9 cellular contexts compared by ENCODE assay signal in genomic region chrX:154401045-154401799, GRCh38. TPM values are rescaled to one million over a fixed set of nuclear protein-coding genes. Genes with fewer than 3 reads are reported as not detected.
DNase-seq lines count a peak whose midpoint lies in the region; ATAC-seq, FAIRE-seq and TF ChIP-seq lines count a peak whose summit lies in the region.
"Had no signal": no experiment of that assay in that cellular context is flagged by ENCODE, and none has a peak within 500 bp of the region (broad histone marks: within the 10 kb centered on the region; RNA-seq: fewer than 3 reads in every experiment).

No MANE protein-coding gene starts in this region.

- H3K9ac ChIP-seq in HepG2 (ENCODE audit: insufficient read depth, low read depth, low read length), result no peak overlapping the region

- TF ChIP-seq CTCF in HEK293 (tag by site-specific recombination; IDR thresholded peaks at IDR 0.05) (no peak), HepG2 (CRISPR knock-in tag; IDR thresholded peaks at IDR 0.05) (no peak)

- no peaks in the 10 kb centered on the region for H3K27me3 ChIP-seq in CD8-positive, alpha-beta memory T cell (ENCODE audit: insufficient read depth, low read length, poor library complexity, severe bottlenecking)
- H3K27me3 ChIP-seq in HepG2 (ENCODE audit: control insufficient read depth in 1 of 2, insufficient read depth in 2 of 2, low read length in 2 of 2), result no peaks in the 10 kb centered on the region; a peak in 1 of 5 replicates

- peaks cover 19 to 33% (median 23%) of the 10 kb centered on the region in 3 donors for H3K4me1 Mint-ChIP-seq in CD8-positive, alpha-beta memory T cell

- H3K9me3 ChIP-seq in CD8-positive, alpha-beta memory T cell (ENCODE audit: low read length), result no peaks in the 10 kb centered on the region
- H3K9me3 ChIP-seq in HEK293 (ENCODE audit: control insufficient read depth, insufficient read depth, low read depth, low read length) (no peaks in the 10 kb centered on the region), HepG2 (ENCODE audit: low read length) (no peaks in the 10 kb centered on the region)

- peaks cover 0 to 25% of the 10 kb centered on the region in 2 donors for H3K27me3 Mint-ChIP-seq in CD8-positive, alpha-beta memory T cell

- H3K27ac Mint-ChIP-seq in CD8-positive, alpha-beta memory T cell, result peak overlapping the region in 7 of 8 donors; percentile 24 to 100 (median 76)

- peaks cover 14% of the 10 kb centered on the region for H3K4me1 ChIP-seq in CD8-positive, alpha-beta memory T cell (ENCODE audit: insufficient read depth, low read length)
- no peaks in the 10 kb centered on the region for H3K4me1 ChIP-seq in HEK293 (ENCODE audit: control insufficient read depth, insufficient read depth, low read length)
- peaks cover 32% of the 10 kb centered on the region for H3K4me1 ChIP-seq in HepG2 (ENCODE audit: insufficient read depth, low read length)

- H3K9me3 Mint-ChIP-seq in CD8-positive, alpha-beta memory T cell, result no peaks in the 10 kb centered on the region

- 0 out of 2 replicates have a peak overlapping the region, but pooled peaks have one; percentile 12 for H3K4me2 ChIP-seq in HepG2 (ENCODE audit: low read depth, low read length)

- H3K36me3 Mint-ChIP-seq in CD8-positive, alpha-beta memory T cell, result peaks cover 11 to 44% (median 11%) of the 10 kb centered on the region in 3 donors

- WGBS in HepG2 (ENCODE audit: low lambda C conversion rate), result no CpG with 5 or more reads among the region's 6 CpGs

- peak; percentile 42 for ATAC-seq in HepG2

- in situ Hi-C loops in HepG2 (cut with HindIII; ENCODE audit: extremely low pct_ligation_motif_present, low pct_unique_long_range_greater_than_20kb), result loop anchor here (25.0 kb wide), 1 partner anchor 136 kb away; the partner anchor contains the start of genes G6PD and IKBKG

- H4K20me1 ChIP-seq in HepG2 (ENCODE audit: insufficient read depth, low read length), result peaks cover 21% of the 10 kb centered on the region; the same call in 1 of the 2 replicates

- POLR2A ChIA-PET in CD8-positive, alpha-beta memory T cell (lab: Charles Lee), result interaction anchor here (1.5 to 1.7 kb wide), 2 partner anchors 10 to 27 kb away, joined by 3 to 4 read pairs; partner anchors contain the start of genes ATP6AP1 and TAFAZZIN
- POLR2A ChIA-PET in HEK293 (lab: Yijun Ruan, JAX) (interaction anchor here (0.6 to 6.5 kb wide), 5 partner anchors 9 to 57 kb away, joined by 3 to 57 read pairs (median 4); partner anchors contain the start of genes DNASE1L1, PLXNA3 and TAFAZZIN), HepG2 (lab: Yijun Ruan, JAX) (interaction anchor here (0.9 to 6.3 kb wide), 4 partner anchors 9 to 141 kb away, joined by 3 to 75 read pairs (median 3); partner anchors contain the start of genes DNASE1L1, SLC10A3 and TAFAZZIN)

- no peak overlapping the region for H2AFZ ChIP-seq in HepG2 (ENCODE audit: low read length)

- TF ChIP-seq POLR2A in HepG2 (IDR thresholded peaks at IDR 0.05; ENCODE audit: insufficient read depth in 1 of 2, low read depth in 2 of 2, low read length in 2 of 2), result peak in 1 of 2 experiments; percentile 92; a peak in 2 of 4 replicates

- TF ChIP-seq EP300 in HepG2 (IDR thresholded peaks at IDR 0.05; ENCODE audit: low read depth in 2 of 2, low read length in 2 of 2) (0 out of 4 replicates have a peak, but pooled peaks of 1 of the 2 experiments have one; percentile 37), HepG2 (CRISPR knock-in tag; IDR thresholded peaks at IDR 0.05; ENCODE audit: borderline replicate concordance) (no peak)

- H3K27ac ChIP-seq in CD8-positive, alpha-beta memory T cell (ENCODE audit: low read depth, low read length), result no peak overlapping the region
- H3K27ac ChIP-seq in HEK293 (ENCODE audit: extremely low read depth, low read depth, low read length) (no peak overlapping the region), HepG2 (ENCODE audit: extremely low read length, insufficient read depth, low read length) (peak overlapping the region; percentile 48)

- CTCF ChIA-PET in CD8-positive, alpha-beta memory T cell (lab: Charles Lee), result no interaction called here
- CTCF ChIA-PET in HEK293 (lab: Yijun Ruan, JAX) (interaction anchor here (0.5 to 0.7 kb wide), 2 partner anchors 126 to 852 kb away, joined by 3 read pairs; no protein-coding TSS in a partner anchor), HepG2 (lab: Yijun Ruan, JAX; ENCODE audit: low intra/inter-chr PET ratio, low total read pairs) (no interaction called here)

- peaks cover 21% of the 10 kb centered on the region for H3K79me2 ChIP-seq in HepG2 (ENCODE audit: insufficient read depth, low read length)

- peak in 1 of 5 donors; percentile 15 for DNase-seq in CD8-positive, alpha-beta memory T cell
- peak; percentile 40 to 41 for DNase-seq in activated CD4-positive, alpha-beta T cell treated with anti-CD3 and anti-CD28 coated beads, Interleukin-2, amount 50 U/mL, for 48 hours
- peak; percentile 70 for DNase-seq in HepG2 (ENCODE audit: low spot score)
- no peak for DNase-seq in NCI-H2107 treated with DMSO at 0.1 percent for 48 hours (lab: John Stamatoyannopoulos, UW; ENCODE audit: unreplicated experiment)
- no peak for DNase-seq in COLO829 (ENCODE audit: low spot score)
- no peak for DNase-seq in NCI-H2107 (lab: John Stamatoyannopoulos, UW)
- DNase-seq in NCI-H1930 (lab: John Stamatoyannopoulos, UW), result no peak
- DNase-seq: NCI-H1694 had no signal

- H3K36me3 ChIP-seq in CD8-positive, alpha-beta memory T cell (ENCODE audit: insufficient read depth, low read length), result peaks cover 22% of the 10 kb centered on the region
- H3K36me3 ChIP-seq in HEK293 (ENCODE audit: control insufficient read depth in 2 of 2, insufficient read depth in 1 of 2, low read length in 2 of 2) (peaks cover 0 to 44% of the 10 kb centered on the region in 2 experiments; a peak in 1 of 3 replicates), HepG2 (replicated peaks in 1 of 2; ENCODE audit: control insufficient read depth in 1 of 2, insufficient read depth in 2 of 2, low read length in 2 of 2) (peaks cover 6 to 22% of the 10 kb centered on the region in 2 experiments; a peak in 4 of 5 replicates)

- TF ChIP-seq RAD21 in HepG2 (CRISPR knock-in tag; IDR thresholded peaks at IDR 0.05), result no peak; the same call in 1 of the 2 replicates

- peak overlapping the region in 3 of 7 donors; percentile 51 to 54 (median 52) for H3K4me3 Mint-ChIP-seq in CD8-positive, alpha-beta memory T cell

- no peak overlapping the region for H3K4me3 ChIP-seq in CD8-positive, alpha-beta memory T cell (ENCODE audit: low read length)
- H3K4me3 ChIP-seq in HEK293 (ENCODE audit: low read depth, low read length), result no peak overlapping the region
- H3K4me3 ChIP-seq in HepG2 (replicated peaks in 1 of 3; ENCODE audit: insufficient read depth in 1 of 3, low read depth in 2 of 3, low read length in 3 of 3), result no peak overlapping the region

- BruUV-seq in HepG2 (replicated peaks; lab: Mats Ljungman, UMichigan), result no TSS peak

- peak; percentile 89 for FAIRE-seq in HepG2 (lab: Jason Lieb, UNC)

- intact Hi-C loops in HepG2 (cut with micrococcal nuclease; ENCODE audit: unreplicated experiment), result no loop called here

RNA-seq across cellular contexts. Expression of gene RPL10, which starts 3.0 kb away (rescaled TPM):
- 1,000 to 10,000 TPM; 3,198 to 3,218 TPM for total RNA-seq in CD8-positive, alpha-beta memory T cell
- 4,855 TPM for polyA plus RNA-seq in CD8-positive, alpha-beta memory T cell
- total RNA-seq in HepG2 (2016; rRNA removed; fragmentation: Illumina TruSeq; extraction: Trizol), result 2,381 and 2,883 TPM in 2 replicates
- total RNA-seq in HepG2 (2016; cell fraction: cytosol; rRNA removed; fragmentation: Illumina TruSeq; extraction: Trizol; ENCODE audit: low read depth), result 2,845 and 3,163 TPM in 2 replicates
- total RNA-seq in HepG2 (2016; cell fraction: insoluble cytoplasmic fraction; rRNA removed; fragmentation: Illumina TruSeq; extraction: Trizol), result 2,364 and 2,968 TPM in 2 replicates
- 6,021 and 6,074 TPM in 2 replicates for total RNA-seq in HepG2 (2016; cell fraction: membrane; rRNA removed; fragmentation: Illumina TruSeq; extraction: Trizol)
- total RNA-seq in HepG2 (2016; cell fraction: nucleus; rRNA removed; fragmentation: Illumina TruSeq; extraction: Trizol), result 936 and 1,040 TPM in 2 replicates
- 4,713 and 5,167 TPM in 2 replicates for polyA plus RNA-seq in HepG2 (2011; rRNA removed)
- polyA plus RNA-seq in HepG2 (2011; cell fraction: cytosol; rRNA removed), result 7,297 and 8,438 TPM in 2 replicates
- 1,715 and 1,756 TPM in 2 replicates for polyA plus RNA-seq in HepG2 (2011; cell fraction: nucleus; rRNA removed)
- polyA plus RNA-seq in HepG2 (2012), result 3,170 and 4,590 TPM in 2 replicates
- polyA plus RNA-seq in HepG2 (2016; cell fraction: cytosol; fragmentation: Illumina TruSeq; extraction: Trizol; ENCODE audit: low read depth), result 5,111 and 5,676 TPM in 2 replicates
- 3,496 and 3,549 TPM in 2 replicates for polyA plus RNA-seq in HepG2 (2016; cell fraction: insoluble cytoplasmic fraction; fragmentation: Illumina TruSeq; extraction: Trizol; ENCODE audit: low read depth)
- polyA plus RNA-seq in HepG2 (2016; cell fraction: membrane; fragmentation: Illumina TruSeq; extraction: Trizol; ENCODE audit: low read depth), result 7,184 and 7,370 TPM in 2 replicates
- polyA plus RNA-seq in HepG2 (2016; cell fraction: nucleus; fragmentation: Illumina TruSeq; extraction: Trizol; ENCODE audit: insufficient read depth, low read depth), result 1,977 and 1,989 TPM in 2 replicates
- 1,812 and 2,162 TPM in 2 replicates for polyA minus RNA-seq in HepG2 (2011; rRNA and poly(A)+ RNA removed; ENCODE audit: low replicate concordance)
- polyA minus RNA-seq in HepG2 (2011; cell fraction: cytosol; rRNA and poly(A)+ RNA removed), result 929 and 970 TPM in 2 replicates
- polyA minus RNA-seq in HepG2 (2011; cell fraction: nucleus; rRNA and poly(A)+ RNA removed), result 272 and 332 TPM in 2 replicates

RNA-seq across cellular contexts. Expression of gene DNASE1L1, which starts 7.8 kb away (rescaled TPM):
- 10 to 100 TPM in 1 of 2 experiments, 1 to 10 TPM in 1; 9.8 to 10.1 TPM for total RNA-seq in CD8-positive, alpha-beta memory T cell
- 19.1 TPM for polyA plus RNA-seq in CD8-positive, alpha-beta memory T cell
- 4.6 and 4.7 TPM in 2 replicates for total RNA-seq in HepG2 (2016; rRNA removed; fragmentation: Illumina TruSeq; extraction: Trizol)
- 3.2 and 3.4 TPM in 2 replicates for total RNA-seq in HepG2 (2016; cell fraction: cytosol; rRNA removed; fragmentation: Illumina TruSeq; extraction: Trizol; ENCODE audit: low read depth)
- 3.9 and 5.0 TPM in 2 replicates for total RNA-seq in HepG2 (2016; cell fraction: insoluble cytoplasmic fraction; rRNA removed; fragmentation: Illumina TruSeq; extraction: Trizol)
- total RNA-seq in HepG2 (2016; cell fraction: membrane; rRNA removed; fragmentation: Illumina TruSeq; extraction: Trizol), result 8.0 and 8.2 TPM in 2 replicates
- total RNA-seq in HepG2 (2016; cell fraction: nucleus; rRNA removed; fragmentation: Illumina TruSeq; extraction: Trizol), result 5.1 and 5.8 TPM in 2 replicates
- 12.3 and 16.5 TPM in 2 replicates for polyA plus RNA-seq in HepG2 (2011; rRNA removed)
- 13.3 and 15.2 TPM in 2 replicates for polyA plus RNA-seq in HepG2 (2011; cell fraction: cytosol; rRNA removed)
- 17.5 and 18.0 TPM in 2 replicates for polyA plus RNA-seq in HepG2 (2011; cell fraction: nucleus; rRNA removed)
- 8.0 and 11.7 TPM in 2 replicates for polyA plus RNA-seq in HepG2 (2012)
- polyA plus RNA-seq in HepG2 (2016; cell fraction: cytosol; fragmentation: Illumina TruSeq; extraction: Trizol; ENCODE audit: low read depth), result 4.0 and 4.8 TPM in 2 replicates
- 4.8 and 4.9 TPM in 2 replicates for polyA plus RNA-seq in HepG2 (2016; cell fraction: insoluble cytoplasmic fraction; fragmentation: Illumina TruSeq; extraction: Trizol; ENCODE audit: low read depth)
- 9.1 and 9.5 TPM in 2 replicates for polyA plus RNA-seq in HepG2 (2016; cell fraction: membrane; fragmentation: Illumina TruSeq; extraction: Trizol; ENCODE audit: low read depth)
- 5.5 and 8.8 TPM in 2 replicates for polyA plus RNA-seq in HepG2 (2016; cell fraction: nucleus; fragmentation: Illumina TruSeq; extraction: Trizol; ENCODE audit: insufficient read depth, low read depth)
- 24.1 and 42.4 TPM in 2 replicates for polyA minus RNA-seq in HepG2 (2011; rRNA and poly(A)+ RNA removed; ENCODE audit: low replicate concordance)
- 5.9 and 6.7 TPM in 2 replicates for polyA minus RNA-seq in HepG2 (2011; cell fraction: cytosol; rRNA and poly(A)+ RNA removed)
- 4.2 and 5.0 TPM in 2 replicates for polyA minus RNA-seq in HepG2 (2011; cell fraction: nucleus; rRNA and poly(A)+ RNA removed)

RNA-seq across cellular contexts. Expression of gene TAFAZZIN, which starts 10.1 kb away (rescaled TPM):
- total RNA-seq in CD8-positive, alpha-beta memory T cell, result 10 to 100 TPM; 51.9 to 52.3 TPM
- 41.4 TPM for polyA plus RNA-seq in CD8-positive, alpha-beta memory T cell
- 6.3 and 16.8 TPM in 2 replicates for total RNA-seq in HepG2 (2016; rRNA removed; fragmentation: Illumina TruSeq; extraction: Trizol)
- total RNA-seq in HepG2 (2016; cell fraction: cytosol; rRNA removed; fragmentation: Illumina TruSeq; extraction: Trizol; ENCODE audit: low read depth), result 5.9 and 8.5 TPM in 2 replicates
- total RNA-seq in HepG2 (2016; cell fraction: insoluble cytoplasmic fraction; rRNA removed; fragmentation: Illumina TruSeq; extraction: Trizol), result 4.8 and 17.3 TPM in 2 replicates
- total RNA-seq in HepG2 (2016; cell fraction: membrane; rRNA removed; fragmentation: Illumina TruSeq; extraction: Trizol), result 5.5 and 6.3 TPM in 2 replicates
- 17.9 and 26.2 TPM in 2 replicates for total RNA-seq in HepG2 (2016; cell fraction: nucleus; rRNA removed; fragmentation: Illumina TruSeq; extraction: Trizol)
- polyA plus RNA-seq in HepG2 (2011; rRNA removed), result 27.9 and 30.9 TPM in 2 replicates
- 8.7 and 11.6 TPM in 2 replicates for polyA plus RNA-seq in HepG2 (2011; cell fraction: cytosol; rRNA removed)
- polyA plus RNA-seq in HepG2 (2011; cell fraction: nucleus; rRNA removed), result 281 and 287 TPM in 2 replicates
- 16.8 and 21.1 TPM in 2 replicates for polyA plus RNA-seq in HepG2 (2012)
- 2.5 and 2.9 TPM in 2 replicates for polyA plus RNA-seq in HepG2 (2016; cell fraction: cytosol; fragmentation: Illumina TruSeq; extraction: Trizol; ENCODE audit: low read depth)
- 5.3 and 7.9 TPM in 2 replicates for polyA plus RNA-seq in HepG2 (2016; cell fraction: insoluble cytoplasmic fraction; fragmentation: Illumina TruSeq; extraction: Trizol; ENCODE audit: low read depth)
- polyA plus RNA-seq in HepG2 (2016; cell fraction: membrane; fragmentation: Illumina TruSeq; extraction: Trizol; ENCODE audit: low read depth), result 4.2 and 4.6 TPM in 2 replicates
- polyA plus RNA-seq in HepG2 (2016; cell fraction: nucleus; fragmentation: Illumina TruSeq; extraction: Trizol; ENCODE audit: insufficient read depth, low read depth), result 70.8 TPM in 2 replicates
- 16.6 and 35.2 TPM in 2 replicates for polyA minus RNA-seq in HepG2 (2011; rRNA and poly(A)+ RNA removed; ENCODE audit: low replicate concordance)
- polyA minus RNA-seq in HepG2 (2011; cell fraction: cytosol; rRNA and poly(A)+ RNA removed), result 7.0 and 7.2 TPM in 2 replicates
- 23.2 and 28.2 TPM in 2 replicates for polyA minus RNA-seq in HepG2 (2011; cell fraction: nucleus; rRNA and poly(A)+ RNA removed)

RNA-seq across cellular contexts. Expression of gene EMD, which starts 22.1 kb away (rescaled TPM):
- total RNA-seq in CD8-positive, alpha-beta memory T cell, result 100 to 1,000 TPM; 107 to 119 TPM
- 37.2 TPM for polyA plus RNA-seq in CD8-positive, alpha-beta memory T cell
- 10.4 and 14.5 TPM in 2 replicates for total RNA-seq in HepG2 (2016; rRNA removed; fragmentation: Illumina TruSeq; extraction: Trizol)
- 23.2 and 32.8 TPM in 2 replicates for total RNA-seq in HepG2 (2016; cell fraction: cytosol; rRNA removed; fragmentation: Illumina TruSeq; extraction: Trizol; ENCODE audit: low read depth)
- 8.8 and 14.4 TPM in 2 replicates for total RNA-seq in HepG2 (2016; cell fraction: insoluble cytoplasmic fraction; rRNA removed; fragmentation: Illumina TruSeq; extraction: Trizol)
- 27.8 and 36.0 TPM in 2 replicates for total RNA-seq in HepG2 (2016; cell fraction: membrane; rRNA removed; fragmentation: Illumina TruSeq; extraction: Trizol)
- total RNA-seq in HepG2 (2016; cell fraction: nucleus; rRNA removed; fragmentation: Illumina TruSeq; extraction: Trizol), result 9.2 and 9.7 TPM in 2 replicates
- 14.9 and 19.1 TPM in 2 replicates for polyA plus RNA-seq in HepG2 (2011; rRNA removed)
- 16.0 and 18.2 TPM in 2 replicates for polyA plus RNA-seq in HepG2 (2011; cell fraction: cytosol; rRNA removed)
- polyA plus RNA-seq in HepG2 (2011; cell fraction: nucleus; rRNA removed), result 49.8 and 50.2 TPM in 2 replicates
- polyA plus RNA-seq in HepG2 (2012), result 17.5 and 18.8 TPM in 2 replicates
- 74.7 and 108 TPM in 2 replicates for polyA plus RNA-seq in HepG2 (2016; cell fraction: cytosol; fragmentation: Illumina TruSeq; extraction: Trizol; ENCODE audit: low read depth)
- 25.4 and 35.1 TPM in 2 replicates for polyA plus RNA-seq in HepG2 (2016; cell fraction: insoluble cytoplasmic fraction; fragmentation: Illumina TruSeq; extraction: Trizol; ENCODE audit: low read depth)
- polyA plus RNA-seq in HepG2 (2016; cell fraction: membrane; fragmentation: Illumina TruSeq; extraction: Trizol; ENCODE audit: low read depth), result 69.7 and 96.5 TPM in 2 replicates
- 38.7 and 39.0 TPM in 2 replicates for polyA plus RNA-seq in HepG2 (2016; cell fraction: nucleus; fragmentation: Illumina TruSeq; extraction: Trizol; ENCODE audit: insufficient read depth, low read depth)
- polyA minus RNA-seq in HepG2 (2011; rRNA and poly(A)+ RNA removed; ENCODE audit: low replicate concordance), result 13.3 and 53.4 TPM in 2 replicates
- polyA minus RNA-seq in HepG2 (2011; cell fraction: cytosol; rRNA and poly(A)+ RNA removed), result 9.3 and 9.9 TPM in 2 replicates
- polyA minus RNA-seq in HepG2 (2011; cell fraction: nucleus; rRNA and poly(A)+ RNA removed), result 6.2 and 7.2 TPM in 2 replicates

RNA-seq across cellular contexts. Expression of gene FLNA, which starts 26.8 kb away (rescaled TPM):
- total RNA-seq in CD8-positive, alpha-beta memory T cell, result 1,000 to 10,000 TPM; 1,299 to 1,356 TPM
- 799 TPM for polyA plus RNA-seq in CD8-positive, alpha-beta memory T cell
- total RNA-seq in HepG2 (2016; rRNA removed; fragmentation: Illumina TruSeq; extraction: Trizol), result 119 and 174 TPM in 2 replicates
- total RNA-seq in HepG2 (2016; cell fraction: cytosol; rRNA removed; fragmentation: Illumina TruSeq; extraction: Trizol; ENCODE audit: low read depth), result 13.2 and 13.4 TPM in 2 replicates
- total RNA-seq in HepG2 (2016; cell fraction: insoluble cytoplasmic fraction; rRNA removed; fragmentation: Illumina TruSeq; extraction: Trizol), result 90.0 and 191 TPM in 2 replicates
- total RNA-seq in HepG2 (2016; cell fraction: membrane; rRNA removed; fragmentation: Illumina TruSeq; extraction: Trizol), result 36.3 and 36.5 TPM in 2 replicates
- 184 and 199 TPM in 2 replicates for total RNA-seq in HepG2 (2016; cell fraction: nucleus; rRNA removed; fragmentation: Illumina TruSeq; extraction: Trizol)
- polyA plus RNA-seq in HepG2 (2011; rRNA removed), result 83.4 and 117 TPM in 2 replicates
- polyA plus RNA-seq in HepG2 (2011; cell fraction: cytosol; rRNA removed), result 51.4 and 75.1 TPM in 2 replicates
- 546 and 648 TPM in 2 replicates for polyA plus RNA-seq in HepG2 (2011; cell fraction: nucleus; rRNA removed)
- 102 and 157 TPM in 2 replicates for polyA plus RNA-seq in HepG2 (2012)
- polyA plus RNA-seq in HepG2 (2016; cell fraction: cytosol; fragmentation: Illumina TruSeq; extraction: Trizol; ENCODE audit: low read depth), result 12.4 and 15.1 TPM in 2 replicates
- 93.9 and 131 TPM in 2 replicates for polyA plus RNA-seq in HepG2 (2016; cell fraction: insoluble cytoplasmic fraction; fragmentation: Illumina TruSeq; extraction: Trizol; ENCODE audit: low read depth)
- polyA plus RNA-seq in HepG2 (2016; cell fraction: membrane; fragmentation: Illumina TruSeq; extraction: Trizol; ENCODE audit: low read depth), result 22.9 and 27.1 TPM in 2 replicates
- polyA plus RNA-seq in HepG2 (2016; cell fraction: nucleus; fragmentation: Illumina TruSeq; extraction: Trizol; ENCODE audit: insufficient read depth, low read depth), result 309 and 326 TPM in 2 replicates
- 637 and 802 TPM in 2 replicates for polyA minus RNA-seq in HepG2 (2011; rRNA and poly(A)+ RNA removed; ENCODE audit: low replicate concordance)
- polyA minus RNA-seq in HepG2 (2011; cell fraction: cytosol; rRNA and poly(A)+ RNA removed), result 304 and 314 TPM in 2 replicates
- polyA minus RNA-seq in HepG2 (2011; cell fraction: nucleus; rRNA and poly(A)+ RNA removed), result 230 and 260 TPM in 2 replicates

Comparison
In these comparisons a context has a peak if more than half of its experiments do, and no peak if none do; other contexts are left out.
1. DNase-seq: peak in activated CD4-positive, alpha-beta T cell treated with anti-CD3 and anti-CD28 coated beads, Interleukin-2, amount 50 U/mL, for 48 hours (2 of 2) and HepG2 (single experiment); none in NCI-H2107 treated with DMSO at 0.1 percent for 48 hours (single experiment), COLO829 (single experiment), NCI-H2107 (single experiment) and NCI-H1930 (0 of 2).